Comparison of ENCODE assay signal across 8 cellular contexts in genomic region chr10:29239569-29240472, GRCh38. TPM values are rescaled to one million over a fixed set of nuclear protein-coding genes. Genes with fewer than 3 reads are reported as not detected.
DNase-seq lines count a peak whose midpoint lies in the region; ATAC-seq and TF ChIP-seq lines count a peak whose summit lies in the region.

No MANE protein-coding gene starts in this region.

- in situ Hi-C loops in ACHN (cut with HindIII; ENCODE audit: low pct_ligation_motif_present, low pct_unique_long_range_greater_than_20kb, low sequenced_read_pairs): no loop called here

- no peaks in the 10 kb centered on the region for H3K36me3 ChIP-seq in PC-9 (ENCODE audit: low read depth)

- H3K27ac ChIP-seq in PC-9: no peak overlapping the region

- no peak overlapping the region for H3K4me3 ChIP-seq in PC-9

- no peaks in the 10 kb centered on the region for H4K20me1 ChIP-seq in PC-9 (ENCODE audit: insufficient read depth)

- H3K4me2 ChIP-seq in PC-9: no peak overlapping the region

- H2AFZ ChIP-seq in PC-9: no peak overlapping the region

- H3K27me3 ChIP-seq in PC-9 (ENCODE audit: insufficient read depth, low read depth): no peaks in the 10 kb centered on the region

- intact Hi-C loops in PC-9 (cut with micrococcal nuclease; ENCODE audit: unreplicated experiment): loop anchor here (2.0 to 5.0 kb wide), 2 partner anchors 65 to 578 kb away; no protein-coding TSS in a partner anchor

- CTCF ChIA-PET in PC-9 (lab: Charles Lee): interaction anchor here (0.7 kb wide), 1 partner anchor 213 kb away, joined by 3 read pairs; no protein-coding TSS in a partner anchor

- H3K4me1 ChIP-seq in PC-9 (replicated peaks; ENCODE audit: insufficient read depth): no peaks in the 10 kb centered on the region

- no TSS peak for BruUV-seq in PC-9 (replicated peaks; lab: Mats Ljungman, UMichigan)

- TF ChIP-seq CTCF in PC-9 (conservative IDR thresholded peaks at IDR 0.05) (peak; percentile 49), omental fat pad (IDR thresholded peaks at IDR 0.05) (no peak)

- H3K9me2 ChIP-seq in PC-9 (ENCODE audit: insufficient read depth): no peaks in the 10 kb centered on the region

- H3F3A ChIP-seq in PC-9 (ENCODE audit: insufficient read depth, low read depth): no peaks in the 10 kb centered on the region

- peak; percentile 55 for ATAC-seq in GM18502 (IDR thresholded peaks at IDR 0.05; ENCODE audit: poor library complexity, unreplicated experiment)
- ATAC-seq in HG03135 (IDR thresholded peaks at IDR 0.05; ENCODE audit: unreplicated experiment): no peak
- ATAC-seq in omental fat pad (ENCODE audit: low FRiP score): no peak
- ATAC-seq in HG02884 (IDR thresholded peaks at IDR 0.05; ENCODE audit: unreplicated experiment): no peak
- no peak for ATAC-seq in GM21381 (IDR thresholded peaks at IDR 0.05; ENCODE audit: unreplicated experiment)

- POLR2A ChIA-PET in PC-9 (lab: Charles Lee; ENCODE audit: unreplicated experiment): no interaction called here

- H3K79me2 ChIP-seq in PC-9 (ENCODE audit: low read depth): no peaks in the 10 kb centered on the region

- H3K9me3 ChIP-seq in PC-9 (ENCODE audit: insufficient read depth, low read depth): no peaks in the 10 kb centered on the region

- peak; percentile 29 for DNase-seq in ACHN
- DNase-seq in PC-9: no peak
- peak; percentile 42 for DNase-seq in foreskin melanocyte
- no peak for DNase-seq in omental fat pad (ENCODE audit: low spot score)

RNA-seq across cellular contexts. Expression of gene LYZL1, which starts 49.0 kb away (rescaled TPM):
- total RNA-seq in PC-9 (2021): not detected in 2 replicates
- total RNA-seq in omental fat pad: not detected

Comparison
In these comparisons a context has a peak if more than half of its experiments do, and no peak if none do; other contexts are left out.
1. DNase-seq: peak in ACHN (single experiment) and foreskin melanocyte (single experiment); none in PC-9 (0 of 2) and omental fat pad (single experiment).